Comparison of ENCODE assay signal across 28 cellular contexts in genomic region chr20:42594659-42595058, GRCh38.
"Had no signal": no experiment of that assay in that cellular context is flagged by ENCODE, and none has a peak within 500 bp of the region (broad histone marks: within the 10 kb centered on the region; RNA-seq: fewer than 3 reads in every experiment).

No MANE protein-coding gene starts in this region.

- H3K27me3 Mint-ChIP-seq: dendritic cell treated with granulocyte-macrophage colony-stimulating factor and Interleukin-4, amounts not matched to agents 40 ng/mL and 50 ng/mL, for 4 days; effector memory CD8-positive, alpha-beta T cell had no signal

- H3K27ac ChIP-seq: colonic mucosa, coronary artery, epithelial cell of prostate, esophagus muscularis mucosa, esophagus squamous epithelium, foreskin keratinocyte, gastrocnemius medialis, gastroesophageal sphincter, heart left ventricle, heart right ventricle had no signal

- H3K36me3 ChIP-seq: colonic mucosa, esophagus muscularis mucosa, esophagus squamous epithelium, gastrocnemius medialis, gastroesophageal sphincter, heart left ventricle, heart right ventricle had no signal

- DNase-seq: colonic mucosa; cortex of kidney; dermis blood vessel endothelial cell; dorsolateral prefrontal cortex; effector CD4-positive, alpha-beta T cell; effector CD8-positive, alpha-beta T cell; effector memory CD4-positive, alpha-beta T cell; effector memory CD8-positive, alpha-beta T cell; erythroblast; esophagus squamous epithelium; foreskin fibroblast; foreskin keratinocyte; foreskin melanocyte; gastrocnemius medialis; glutamatergic neuron; head of caudate nucleus; heart left ventricle; heart right ventricle had no signal

- H3K4me3 ChIP-seq: colonic mucosa, coronary artery, dorsolateral prefrontal cortex, esophagus muscularis mucosa, esophagus squamous epithelium, gastrocnemius medialis, gastroesophageal sphincter, heart left ventricle, heart right ventricle had no signal

- H3K9me3 ChIP-seq: colonic mucosa, esophagus muscularis mucosa, esophagus squamous epithelium, gastrocnemius medialis, gastroesophageal sphincter, heart left ventricle, heart right ventricle had no signal

- FAIRE-seq: colon, endometrium, endothelial cell of umbilical vein, frontal cortex had no signal

- H3K4me1 ChIP-seq: colonic mucosa, esophagus muscularis mucosa, esophagus squamous epithelium, foreskin keratinocyte, gastrocnemius medialis, gastroesophageal sphincter, heart left ventricle, heart right ventricle had no signal

- H3K9me3 Mint-ChIP-seq: dendritic cell treated with granulocyte-macrophage colony-stimulating factor and Interleukin-4, amounts not matched to agents 40 ng/mL and 50 ng/mL, for 4 days had no signal

- ATAC-seq: effector memory CD8-positive, alpha-beta T cell; esophagus mucosa; foreskin keratinocyte; gastrocnemius medialis; gastroesophageal sphincter; heart left ventricle; heart right ventricle had no signal

- H3K27me3 ChIP-seq: colonic mucosa, esophagus squamous epithelium, foreskin keratinocyte, gastrocnemius medialis, gastroesophageal sphincter, heart left ventricle had no signal

- H3K4me3 Mint-ChIP-seq: dendritic cell treated with granulocyte-macrophage colony-stimulating factor and Interleukin-4, amounts not matched to agents 40 ng/mL and 50 ng/mL, for 4 days; effector memory CD8-positive, alpha-beta T cell had no signal

- H3K27ac Mint-ChIP-seq: dendritic cell treated with granulocyte-macrophage colony-stimulating factor and Interleukin-4, amounts not matched to agents 40 ng/mL and 50 ng/mL, for 4 days; effector memory CD8-positive, alpha-beta T cell had no signal
